In the genomic region with DNA sequence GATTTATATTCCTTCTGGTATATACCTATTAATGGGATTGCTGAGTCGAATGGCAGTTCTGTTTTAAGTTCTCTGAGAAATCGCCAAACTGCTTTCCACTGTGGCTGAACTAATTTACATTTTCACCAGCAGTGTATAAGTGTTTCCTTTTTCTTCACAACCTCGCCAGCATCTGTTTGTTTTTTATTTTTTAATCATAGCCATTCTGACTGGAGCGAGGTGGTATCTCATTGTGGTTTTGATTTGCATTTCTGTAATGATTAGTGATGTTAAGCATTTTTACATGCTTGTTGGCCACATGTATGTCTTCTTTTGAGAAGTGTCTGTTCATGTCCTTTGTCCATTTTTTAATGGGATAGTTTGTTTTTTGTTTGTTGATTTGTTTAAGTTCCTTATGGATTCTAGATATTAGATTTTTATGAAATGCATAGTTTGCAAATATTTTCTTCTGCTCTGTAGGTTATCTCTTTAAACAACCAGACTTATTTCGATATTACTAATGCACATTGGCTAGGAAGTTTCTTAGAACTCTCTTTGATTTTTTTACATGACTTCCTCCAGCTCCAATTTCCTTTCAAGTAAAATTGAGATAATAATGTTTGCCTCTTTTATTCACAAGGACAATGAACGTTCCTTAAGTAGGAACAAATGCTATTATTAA, we compare ENCODE assay signal across 1 cellular context.
TF ChIP-seq lines count a peak whose summit lies in the region.

No MANE protein-coding gene starts in this region.

TF ChIP-seq in GM12878, 131 proteins besides CTCF, POLR2A, EP300 and RAD21:
- TF ChIP-seq CHD1 (IDR thresholded peaks at IDR 0.05; ENCODE audit: low read depth, low read length) (no peak), KDM1A (IDR thresholded peaks at IDR 0.05; ENCODE audit: borderline replicate concordance) (no peak), NBN (IDR thresholded peaks at IDR 0.05) (no peak; the same call in 1 of the 2 replicates), ZZZ3 (IDR thresholded peaks at IDR 0.05; ENCODE audit: control insufficient read depth, insufficient read length, low read depth) (no peak), RUNX3 (IDR thresholded peaks at IDR 0.05; ENCODE audit: low read length) (0 out of 2 replicates have a peak, but pooled peaks have one; percentile 9), POU2F2 (IDR thresholded peaks at IDR 0.05; ENCODE audit: borderline replicate concordance, low read depth, low read length) (0 out of 3 replicates have a peak, but pooled peaks have one; percentile 33), GATAD2B (conservative IDR thresholded peaks at IDR 0.05; ENCODE audit: low read depth) (no peak), ESRRA (IDR thresholded peaks at IDR 0.05; ENCODE audit: low read length) (no peak), IRF4 (IDR thresholded peaks at IDR 0.05; ENCODE audit: low read depth, low read length) (no peak)
- TF ChIP-seq, protein P1, sequence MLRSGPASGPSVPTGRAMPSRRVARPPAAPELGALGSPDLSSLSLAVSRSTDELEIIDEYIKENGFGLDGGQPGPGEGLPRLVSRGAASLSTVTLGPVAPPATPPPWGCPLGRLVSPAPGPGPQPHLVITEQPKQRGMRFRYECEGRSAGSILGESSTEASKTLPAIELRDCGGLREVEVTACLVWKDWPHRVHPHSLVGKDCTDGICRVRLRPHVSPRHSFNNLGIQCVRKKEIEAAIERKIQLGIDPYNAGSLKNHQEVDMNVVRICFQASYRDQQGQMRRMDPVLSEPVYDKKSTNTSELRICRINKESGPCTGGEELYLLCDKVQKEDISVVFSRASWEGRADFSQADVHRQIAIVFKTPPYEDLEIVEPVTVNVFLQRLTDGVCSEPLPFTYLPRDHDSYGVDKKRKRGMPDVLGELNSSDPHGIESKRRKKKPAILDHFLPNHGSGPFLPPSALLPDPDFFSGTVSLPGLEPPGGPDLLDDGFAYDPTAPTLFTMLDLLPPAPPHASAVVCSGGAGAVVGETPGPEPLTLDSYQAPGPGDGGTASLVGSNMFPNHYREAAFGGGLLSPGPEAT (IDR thresholded peaks at IDR 0.05; ENCODE audit: low read depth): no peak
